Comparison of ENCODE assay signal across 8 cellular contexts in genomic region chr2:241636983-241637232, GRCh38. TPM values are rescaled to one million over a fixed set of nuclear protein-coding genes. Genes with fewer than 3 reads are reported as not detected.
DNase-seq lines count a peak whose midpoint lies in the region; ATAC-seq and TF ChIP-seq lines count a peak whose summit lies in the region.

Gene THAP4 (minus strand): TSS chr2:241637158. CDS start chr2:241637017, 141 bp downstream.

- H3K27ac ChIP-seq in AG04450 (ENCODE audit: low read depth, low read length) (peak within 1 kb of the TSS; percentile 92), mammary epithelial cell (ENCODE audit: insufficient read depth, low read depth, low read length) (peak within 1 kb of the TSS; percentile 96), layer of hippocampus (ENCODE audit: low read depth, low read length) (peak within 1 kb of the TSS; percentile 98)

- in situ Hi-C loops in mammary epithelial cell (cut with MboI; ENCODE audit: low sequenced_read_pairs in 2 of 2), result no loop called here
- in situ Hi-C loops in ACHN (cut with HindIII; ENCODE audit: low pct_ligation_motif_present, low pct_unique_long_range_greater_than_20kb, low sequenced_read_pairs), result no loop called here

- TF ChIP-seq CTCF in AG04450 (IDR thresholded peaks at IDR 0.05; ENCODE audit: low read depth, low read length) (no peak), mammary epithelial cell (conservative IDR thresholded peaks at IDR 0.05 in 1 of 2, IDR thresholded peaks at IDR 0.05 in 1 of 2; ENCODE audit: extremely low read depth in 1 of 2, insufficient read depth in 1 of 2, low read depth in 1 of 2, low read length in 2 of 2) (no peak)

- H4K20me1 ChIP-seq in mammary epithelial cell (ENCODE audit: insufficient read depth, low read length), result no peaks in the 10 kb centered on the region

- DNase-seq in AG04450 (ENCODE audit: low read depth, low spot score) (no peak), mammary epithelial cell (no peak), ACHN (no peak)
- DNase-seq in stimulated activated CD8-positive, alpha-beta memory T cell treated with anti-CD3 and anti-CD28 coated beads, Interleukin-15, amount 100 ng/mL, for 48 hours (ENCODE audit: low read depth in 2 of 2), result peak; percentile 50 to 51

- H3K4me1 ChIP-seq in mammary epithelial cell (ENCODE audit: insufficient read depth, low read length), result peaks cover 12% of the 10 kb centered on the region

- H3K27me3 ChIP-seq in AG04450 (ENCODE audit: control insufficient read depth, insufficient read depth, low read length), result no peaks in the 10 kb centered on the region
- no peaks in the 10 kb centered on the region for H3K27me3 ChIP-seq in mammary epithelial cell (ENCODE audit: insufficient read depth, low read length)
- H3K27me3 ChIP-seq in layer of hippocampus (ENCODE audit: control insufficient read depth, insufficient read depth, low read length), result no peaks in the 10 kb centered on the region

- H3K4me3 ChIP-seq in AG04450 (ENCODE audit: low read depth, low read length) (peak within 1 kb of the TSS; percentile 91), mammary epithelial cell (replicated peaks in 1 of 3; ENCODE audit: insufficient read depth in 1 of 3, low read depth in 2 of 3, low read length in 3 of 3) (peak within 1 kb of the TSS; percentile 94 to 96 (median 94))

- no TSS peak for BruUV-seq in mammary epithelial cell (replicated peaks; lab: Mats Ljungman, UMichigan)

- peak; percentile 60 for TF ChIP-seq POLR2A in Raji (IDR thresholded peaks at IDR 0.05; ENCODE audit: insufficient read depth, low read depth, low read length)

- CTCF ChIA-PET in AG04450 (lab: Charles Lee), result no interaction called here
- CTCF ChIA-PET in mammary epithelial cell (lab: Charles Lee; ENCODE audit: low non-redundant PET), result no interaction called here

- H3K9me3 ChIP-seq in AG04450 (ENCODE audit: control insufficient read depth, insufficient read depth, low read length) (peaks cover 5% of the 10 kb centered on the region; the same call in 1 of the 2 replicates), mammary epithelial cell (replicated peaks; ENCODE audit: insufficient read depth, low read length) (no peaks in the 10 kb centered on the region)

- H3K9ac ChIP-seq in mammary epithelial cell (ENCODE audit: insufficient read depth, low read length), result peak within 1 kb of the TSS; percentile 90

- no CpG with 5 or more reads among the region's 42 CpGs for WGBS in mammary epithelial cell (ENCODE audit: low coverage, missing lambda C conversion rate)

- H2AFZ ChIP-seq in mammary epithelial cell (ENCODE audit: low read depth, low read length), result peak within 1 kb of the TSS; percentile 98

- peaks cover 16% of the 10 kb centered on the region for H3K36me3 ChIP-seq in mammary epithelial cell (ENCODE audit: insufficient read depth, low read length)

- dilution Hi-C loops in mammary epithelial cell (cut with HindIII; ENCODE audit: low sequenced_read_pairs), result no loop called here

- ATAC-seq in GM18867 (IDR thresholded peaks at IDR 0.05; ENCODE audit: unreplicated experiment), result peak; percentile 61
- peak; percentile 44 for ATAC-seq in HG02981 (IDR thresholded peaks at IDR 0.05; ENCODE audit: unreplicated experiment)

- H3K4me2 ChIP-seq in mammary epithelial cell (ENCODE audit: insufficient read depth, low read depth, low read length), result peak within 1 kb of the TSS; percentile 91

- H3K79me2 ChIP-seq in mammary epithelial cell (ENCODE audit: insufficient read depth, low read length), result peaks cover 90% of the 10 kb centered on the region

- POLR2A ChIA-PET in AG04450 (lab: Yijun Ruan, JAX), result interaction anchor here (0.7 to 1.6 kb wide), 3 partner anchors 49 to 322 kb away, joined by 3 to 5 read pairs (median 4); partner anchors contain the start of gene DTYMK

- intact Hi-C loops in mammary epithelial cell (cut with micrococcal nuclease), result loop anchor here (2.0 to 5.0 kb wide), 3 partner anchors 50 to 280 kb away; partner anchors contain the start of genes DTYMK and FARP2

RNA-seq across cellular contexts. Expression of gene THAP4, which starts in this region (rescaled TPM):
- polyA plus RNA-seq in AG04450 (2011; rRNA removed), result 23.7 and 34.1 TPM in 2 replicates
- 31.1 and 47.8 TPM in 2 replicates for polyA minus RNA-seq in AG04450 (2011; rRNA and poly(A)+ RNA removed)
- total RNA-seq in mammary epithelial cell, result 10 to 100 TPM; 35.8 to 61.1 TPM
- polyA plus RNA-seq in mammary epithelial cell, result 47.5 TPM
- 28.6 TPM for polyA minus RNA-seq in mammary epithelial cell

Comparison
In these comparisons a context has a peak if more than half of its experiments do, and no peak if none do; other contexts are left out.
1. DNase-seq: peak in stimulated activated CD8-positive, alpha-beta memory T cell treated with anti-CD3 and anti-CD28 coated beads, Interleukin-15, amount 100 ng/mL, for 48 hours (2 of 2); none in AG04450 (single experiment), mammary epithelial cell (single experiment) and ACHN (single experiment).
2. Peak in every context shown above with its lines, with median percentiles within 50 percentile points of each other: H3K27ac ChIP-seq.